8 cellular contexts compared by ENCODE assay signal in the genomic region with DNA sequence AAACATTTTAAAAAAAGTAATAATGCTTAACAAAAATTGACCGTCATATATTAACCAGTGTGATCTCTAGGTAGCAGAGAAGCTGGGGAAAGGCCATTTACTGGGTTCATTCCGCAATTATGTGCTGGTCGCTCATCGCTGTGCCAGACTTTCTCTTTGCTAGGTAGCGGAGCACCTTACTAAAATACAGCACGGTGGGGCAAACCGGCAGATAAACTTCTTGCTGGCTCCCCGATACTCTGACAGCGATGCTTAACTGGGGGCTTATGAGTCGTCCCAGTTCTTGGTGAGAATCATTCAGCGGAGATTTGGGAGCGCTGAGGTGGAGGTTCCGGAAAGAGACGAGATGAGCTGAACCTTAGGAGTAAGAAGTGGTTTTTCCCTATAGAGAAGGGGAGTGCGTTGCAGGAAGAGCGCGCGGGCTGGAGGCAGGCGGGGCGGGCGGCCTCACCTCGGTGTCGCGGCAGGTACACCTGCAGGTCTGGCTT. TPM values are rescaled to one million over a fixed set of nuclear protein-coding genes. Genes with fewer than 3 reads are reported as not detected.
DNase-seq lines count a peak whose midpoint lies in the region; TF ChIP-seq lines count a peak whose summit lies in the region.

No MANE protein-coding gene starts in this region.

- H3K36me3 ChIP-seq in endodermal cell (ENCODE audit: control insufficient read depth, insufficient read depth, low read length) (peaks cover 39% of the 10 kb centered on the region), osteoblast (ENCODE audit: insufficient read depth, low read length) (peaks cover 29% of the 10 kb centered on the region)

- peak overlapping the region; percentile 93 for H2AFZ ChIP-seq in osteoblast (ENCODE audit: low read length)

- H3K27ac ChIP-seq in endodermal cell (ENCODE audit: low read depth, low read length): no peak overlapping the region
- peak overlapping the region; percentile 84 for H3K27ac ChIP-seq in osteoblast (ENCODE audit: low read depth, low read length)

- peaks cover 4% of the 10 kb centered on the region for H3K4me1 Mint-ChIP-seq in endodermal cell

- H3K4me2 ChIP-seq in osteoblast (ENCODE audit: insufficient read depth, low read length): peak overlapping the region; percentile 98

- no peak for TF ChIP-seq CTCF in GM12875 (IDR thresholded peaks at IDR 0.05; ENCODE audit: borderline replicate concordance, insufficient read depth, low read depth, low read length)
- no peak for TF ChIP-seq CTCF in endodermal cell (conservative IDR thresholded peaks at IDR 0.05)
- no peak for TF ChIP-seq CTCF in osteoblast (IDR thresholded peaks at IDR 0.05; ENCODE audit: extremely low read depth, low read depth, low read length)

- H3K4me3 ChIP-seq in GM12875 (ENCODE audit: low read depth, low read length): peak overlapping the region; percentile 75
- H3K4me3 ChIP-seq in endodermal cell (ENCODE audit: low read length): peak overlapping the region; percentile 99
- H3K4me3 ChIP-seq in osteoblast (ENCODE audit: insufficient read depth, low read length): peak overlapping the region; percentile 96

- H3K4me1 ChIP-seq in endodermal cell (ENCODE audit: control insufficient read depth, insufficient read depth, low read length): no peaks in the 10 kb centered on the region
- H3K4me1 ChIP-seq in osteoblast (ENCODE audit: insufficient read depth, low read length): peaks cover 19% of the 10 kb centered on the region

- no peaks in the 10 kb centered on the region for H3K27me3 Mint-ChIP-seq in endodermal cell (ENCODE audit: insufficient read depth)

- no peaks in the 10 kb centered on the region for H3K9me3 Mint-ChIP-seq in endodermal cell

- peaks cover 23% of the 10 kb centered on the region for H3K36me3 Mint-ChIP-seq in endodermal cell (ENCODE audit: low read depth)

- H3K9ac ChIP-seq in endodermal cell (ENCODE audit: extremely low read depth, low read length, poor library complexity, severe bottlenecking): peak overlapping the region; percentile 78

- H3K79me2 ChIP-seq in osteoblast (ENCODE audit: insufficient read depth, low read length): peaks cover 46% of the 10 kb centered on the region

- WGBS in endodermal cell (ENCODE audit: insufficient coverage in 1 of 2, insufficient read length in 1 of 2), 2 experiments: 8 to 21% methylated on average over 12 to 24 of the region's 24 CpGs

- H3K4me3 Mint-ChIP-seq in endodermal cell: peak overlapping the region; percentile 85

- peak overlapping the region; percentile 86 for H3K27ac Mint-ChIP-seq in endodermal cell

- H3K9me3 ChIP-seq in endodermal cell (ENCODE audit: control insufficient read depth, low read length) (no peaks in the 10 kb centered on the region), osteoblast (ENCODE audit: low read depth, low read length) (no peaks in the 10 kb centered on the region)

- peaks cover 6% of the 10 kb centered on the region for H4K20me1 ChIP-seq in osteoblast (ENCODE audit: insufficient read depth, low read length)

- no peaks in the 10 kb centered on the region for H3K27me3 ChIP-seq in endodermal cell (ENCODE audit: control insufficient read depth, insufficient read depth, low read length, poor library complexity, severe bottlenecking)
- no peaks in the 10 kb centered on the region for H3K27me3 ChIP-seq in osteoblast (ENCODE audit: insufficient read depth, low read length)

- DNase-seq in NCI-H510A (lab: John Stamatoyannopoulos, UW): peak; percentile 27
- no peak for DNase-seq in endodermal cell
- DNase-seq in osteoblast (ENCODE audit: insufficient read length, low spot score, missing footprints): peak; percentile 65
- DNase-seq in NCI-H69 (lab: John Stamatoyannopoulos, UW): no peak
- no peak for DNase-seq in NCI-H1694 treated with DMSO at 0.1 percent for 48 hours (lab: John Stamatoyannopoulos, UW)
- DNase-seq in UCSD-AML1 (lab: John Stamatoyannopoulos, UW; ENCODE audit: unreplicated experiment): no peak
- no peak for DNase-seq in ecto neural progenitor cell (ENCODE audit: low spot score)

RNA-seq across cellular contexts. Expression of a gene that starts 0.6 kb away (rescaled TPM):
- 10 to 100 TPM; 63.2 to 66.5 TPM for total RNA-seq in endodermal cell
- 73.1 TPM for polyA plus RNA-seq in endodermal cell (2013, experiment 1 of 2)
- 61.4 TPM for polyA plus RNA-seq in endodermal cell (2013, experiment 2 of 2)
- 23.9 and 30.9 TPM in 2 replicates for total RNA-seq in osteoblast

RNA-seq across cellular contexts. Expression of a gene that starts 4.7 kb away (rescaled TPM):
- total RNA-seq in endodermal cell: 100 to 1,000 TPM in 1 of 2 donors, 10 to 100 TPM in 1; 75.7 to 102 TPM
- 87.8 TPM for polyA plus RNA-seq in endodermal cell (2013, experiment 1 of 2)
- polyA plus RNA-seq in endodermal cell (2013, experiment 2 of 2): 81.6 TPM
- 34.8 and 36.9 TPM in 2 replicates for total RNA-seq in osteoblast

RNA-seq across cellular contexts. Expression of a gene that starts 8.8 kb away (rescaled TPM):
- total RNA-seq in endodermal cell: 10 to 100 TPM; 23.8 to 32.2 TPM
- polyA plus RNA-seq in endodermal cell (2013, experiment 1 of 2): 19.4 TPM
- polyA plus RNA-seq in endodermal cell (2013, experiment 2 of 2): 13.3 TPM
- 17.7 and 20.6 TPM in 2 replicates for total RNA-seq in osteoblast

RNA-seq across cellular contexts. Expression of a gene that starts 15.7 kb away (rescaled TPM):
- total RNA-seq in endodermal cell (100 to 1,000 TPM; 113 to 118 TPM), osteoblast (124 and 146 TPM in 2 replicates)
- polyA plus RNA-seq in endodermal cell (2013, experiment 1 of 2): 117 TPM
- 122 TPM for polyA plus RNA-seq in endodermal cell (2013, experiment 2 of 2)

RNA-seq across cellular contexts. Expression of a gene that starts 27.0 kb away (rescaled TPM):
- total RNA-seq in endodermal cell: 10 to 100 TPM in 1 of 2 donors, 1 to 10 TPM in 1; 6.3 to 13.9 TPM
- 13.7 TPM for polyA plus RNA-seq in endodermal cell (2013, experiment 1 of 2)
- polyA plus RNA-seq in endodermal cell (2013, experiment 2 of 2): 17.3 TPM
- total RNA-seq in osteoblast: 21.8 and 27.1 TPM in 2 replicates

Comparison
In these comparisons a context has a peak if more than half of its experiments do, and no peak if none do; other contexts are left out.
1. DNase-seq: peak in NCI-H510A (single experiment) and osteoblast (single experiment); none in endodermal cell (single experiment), NCI-H69 (single experiment), NCI-H1694 treated with DMSO at 0.1 percent for 48 hours (single experiment), UCSD-AML1 (single experiment) and ecto neural progenitor cell (single experiment).
2. Peak in every context shown above with its lines, with median percentiles within 50 percentile points of each other: H3K4me3 ChIP-seq.